21 cellular contexts compared by ENCODE assay signal in the genomic region with DNA sequence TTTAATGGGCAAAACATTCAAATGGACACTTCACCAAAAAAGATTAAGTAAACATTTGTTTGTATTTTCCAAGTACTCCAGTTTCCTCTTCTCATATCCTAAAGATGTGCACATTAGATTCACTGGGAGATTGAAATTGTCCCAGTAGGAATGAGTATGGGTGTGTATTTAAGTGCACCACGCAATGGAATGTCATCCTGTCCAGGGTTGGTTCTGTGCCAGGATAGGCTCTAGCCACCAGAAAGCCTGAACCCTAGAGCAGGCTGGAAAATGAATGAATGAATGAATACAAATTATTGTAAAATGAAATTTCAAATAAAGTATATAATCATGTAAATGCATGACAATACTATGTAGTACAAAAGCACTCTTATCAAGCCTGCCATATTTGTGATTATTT.
"Had no signal": no experiment of that assay in that cellular context is flagged by ENCODE, and none has a peak within 500 bp of the region (broad histone marks: within the 10 kb centered on the region; RNA-seq: fewer than 3 reads in every experiment).

No MANE protein-coding gene starts in this region.

- H3K4me1 ChIP-seq: ascending aorta, suprapubic skin, transverse colon, vagina had no signal

- DNase-seq: activated CD4-positive, alpha-beta T cell treated with anti-CD3 and anti-CD28 coated beads for 36 hours; activated CD4-positive, alpha-beta T cell treated with anti-CD3 and anti-CD28 coated beads, Interleukin-2, amount 50 U/mL, for 48 hours; activated gamma-delta T cell; cerebellar nuclear complex; effector memory CD4-positive, alpha-beta T cell; foreskin melanocyte; hypothalamus; islet precursor cell; mammary epithelial cell; midbrain; naive B cell; right cardiac atrium; small intestine; stimulated activated CD4-positive, alpha-beta T cell treated with anti-CD3 and anti-CD28 coated beads, Interleukin-4, amount 100 ng/mL, for 1 hour; stimulated activated naive CD8-positive, alpha-beta T cell treated with anti-CD3 and anti-CD28 coated beads, Interleukin-15, amount 100 ng/mL, for 72 hours; transverse colon had no signal

- H3K36me3 ChIP-seq: ascending aorta, suprapubic skin, transverse colon, vagina had no signal

- H3K9me3 ChIP-seq: transverse colon, vagina had no signal

- ATAC-seq: activated CD4-positive, alpha-beta T cell treated with anti-CD3 and anti-CD28 coated beads for 36 hours; left lobe of liver; right cardiac atrium; stimulated activated naive CD8-positive, alpha-beta T cell treated with anti-CD3 and anti-CD28 coated beads, Interleukin-15, amount 100 ng/mL, for 72 hours; WTC11 had no signal

- H3K27ac ChIP-seq: ascending aorta, suprapubic skin, transverse colon, vagina had no signal

- H3K4me3 ChIP-seq: ascending aorta, suprapubic skin, transverse colon, vagina had no signal

- H3K27me3 ChIP-seq: ascending aorta, suprapubic skin, transverse colon, vagina had no signal
